ENCODE assay signal across 8 cellular contexts in genomic region chr9:32384002-32384363, GRCh38. TPM values are rescaled to one million over a fixed set of nuclear protein-coding genes. Genes with fewer than 3 reads are reported as not detected.
DNase-seq lines count a peak whose midpoint lies in the region; ATAC-seq and TF ChIP-seq lines count a peak whose summit lies in the region.

No MANE protein-coding gene starts in this region.

- no peaks in the 10 kb centered on the region for H3K9me3 ChIP-seq in thyroid gland

- H3K4me1 Mint-ChIP-seq in T-helper 2 cell treated with Interferon-gamma antibody and Interleukin-4, amounts not matched to agents 5 μg/mL and 100 μg/mL, for 36 hours (ENCODE audit: low read depth) = peaks cover 15% of the 10 kb centered on the region
- peaks cover 23% of the 10 kb centered on the region for H3K4me1 Mint-ChIP-seq in activated T-helper 2 cell treated with anti-CD3 and anti-CD28 coated beads, Interferon-gamma antibody, Interleukin-2, Interleukin-4, amounts not matched to agents 10 μg/mL and 5 μg/mL and 100 μg/mL, durations not matched to agents 14 hours and 24 hours and 36 hours (ENCODE audit: low read depth)

- intact Hi-C loops in activated T-helper 2 cell treated with anti-CD3 and anti-CD28 coated beads, Interferon-gamma antibody, Interleukin-2, Interleukin-4, amounts not matched to agents 10 μg/mL and 5 μg/mL and 100 μg/mL, durations not matched to agents 14 hours and 24 hours and 36 hours (cut with micrococcal nuclease) = loop anchor here (1.0 to 10.0 kb wide), 3 partner anchors 167 to 781 kb away; partner anchors contain the start of gene B4GALT1
- intact Hi-C loops in thyroid gland (cut with DNase I) = loop anchor here (2.0 to 5.0 kb wide), 2 partner anchors 43 to 189 kb away; partner anchors contain the start of gene NDUFB6

- peak overlapping the region; percentile 70 to 77 (median 73) for H3K27ac ChIP-seq in thyroid gland

- H3K27me3 ChIP-seq in kidney epithelial cell (ENCODE audit: control insufficient read depth, insufficient read depth, low read length) = peaks cover 3% of the 10 kb centered on the region
- no peaks in the 10 kb centered on the region for H3K27me3 ChIP-seq in thyroid gland

- H3K27ac Mint-ChIP-seq in T-helper 2 cell treated with Interferon-gamma antibody and Interleukin-4, amounts not matched to agents 5 μg/mL and 100 μg/mL, for 36 hours = peak overlapping the region; percentile 37
- H3K27ac Mint-ChIP-seq in activated T-helper 2 cell treated with anti-CD3 and anti-CD28 coated beads, Interferon-gamma antibody, Interleukin-2, Interleukin-4, amounts not matched to agents 10 μg/mL and 5 μg/mL and 100 μg/mL, durations not matched to agents 14 hours and 24 hours and 36 hours = no peak overlapping the region

- DNase-seq in T-helper 2 cell treated with Interferon-gamma antibody and Interleukin-4, amounts not matched to agents 5 μg/mL and 100 μg/mL, for 36 hours (ENCODE audit: low spot score) = no peak
- DNase-seq in T-helper 2 cell (no peak), kidney epithelial cell (ENCODE audit: low read depth) (no peak), thyroid gland (no peak), SIG-M5 (lab: John Stamatoyannopoulos, UW) (no peak), GOT3 (lab: John Stamatoyannopoulos, UW) (no peak)
- no peak for DNase-seq in activated T-helper 2 cell treated with anti-CD3 and anti-CD28 coated beads, Interferon-gamma antibody, Interleukin-2, Interleukin-4, amounts not matched to agents 10 μg/mL and 5 μg/mL and 100 μg/mL, durations not matched to agents 14 hours and 24 hours and 36 hours (ENCODE audit: low spot score)

- peaks cover 5 to 30% of the 10 kb centered on the region in 2 donors for H3K4me1 ChIP-seq in thyroid gland

- no peak for TF ChIP-seq POLR2A in thyroid gland (IDR thresholded peaks at IDR 0.05)

- 1 to 2% methylated on average over 13 of the region's 13 CpGs for WGBS in thyroid gland, 2 donors

- H3K4me3 Mint-ChIP-seq in T-helper 2 cell treated with Interferon-gamma antibody and Interleukin-4, amounts not matched to agents 5 μg/mL and 100 μg/mL, for 36 hours = peak overlapping the region; percentile 57
- peak overlapping the region; percentile 70 for H3K4me3 Mint-ChIP-seq in activated T-helper 2 cell treated with anti-CD3 and anti-CD28 coated beads, Interferon-gamma antibody, Interleukin-2, Interleukin-4, amounts not matched to agents 10 μg/mL and 5 μg/mL and 100 μg/mL, durations not matched to agents 14 hours and 24 hours and 36 hours (ENCODE audit: low read depth)

- H3K36me3 Mint-ChIP-seq in T-helper 2 cell treated with Interferon-gamma antibody and Interleukin-4, amounts not matched to agents 5 μg/mL and 100 μg/mL, for 36 hours (ENCODE audit: low read depth) = no peaks in the 10 kb centered on the region
- no peaks in the 10 kb centered on the region for H3K36me3 Mint-ChIP-seq in activated T-helper 2 cell treated with anti-CD3 and anti-CD28 coated beads, Interferon-gamma antibody, Interleukin-2, Interleukin-4, amounts not matched to agents 10 μg/mL and 5 μg/mL and 100 μg/mL, durations not matched to agents 14 hours and 24 hours and 36 hours (ENCODE audit: low read depth)

- no peaks in the 10 kb centered on the region for H3K36me3 ChIP-seq in kidney epithelial cell (ENCODE audit: control insufficient read depth, insufficient read depth, low read length)
- H3K36me3 ChIP-seq in thyroid gland = no peaks in the 10 kb centered on the region

- peaks cover 28% of the 10 kb centered on the region for H3K27me3 Mint-ChIP-seq in T-helper 2 cell treated with Interferon-gamma antibody and Interleukin-4, amounts not matched to agents 5 μg/mL and 100 μg/mL, for 36 hours (ENCODE audit: low read depth)
- peaks cover 30% of the 10 kb centered on the region for H3K27me3 Mint-ChIP-seq in activated T-helper 2 cell treated with anti-CD3 and anti-CD28 coated beads, Interferon-gamma antibody, Interleukin-2, Interleukin-4, amounts not matched to agents 10 μg/mL and 5 μg/mL and 100 μg/mL, durations not matched to agents 14 hours and 24 hours and 36 hours (ENCODE audit: low read depth)

- no peaks in the 10 kb centered on the region for H3K9me3 Mint-ChIP-seq in T-helper 2 cell treated with Interferon-gamma antibody and Interleukin-4, amounts not matched to agents 5 μg/mL and 100 μg/mL, for 36 hours
- no peaks in the 10 kb centered on the region for H3K9me3 Mint-ChIP-seq in activated T-helper 2 cell treated with anti-CD3 and anti-CD28 coated beads, Interferon-gamma antibody, Interleukin-2, Interleukin-4, amounts not matched to agents 10 μg/mL and 5 μg/mL and 100 μg/mL, durations not matched to agents 14 hours and 24 hours and 36 hours

- ATAC-seq in GM18517 (IDR thresholded peaks at IDR 0.05; ENCODE audit: unreplicated experiment) = no peak

- TF ChIP-seq CTCF in kidney epithelial cell (IDR thresholded peaks at IDR 0.05; ENCODE audit: insufficient read depth, low read length, poor library complexity, severe bottlenecking) (no peak), thyroid gland (IDR thresholded peaks at IDR 0.05) (no peak)

- H3K4me3 ChIP-seq in kidney epithelial cell (ENCODE audit: low read depth, low read length) (peak overlapping the region; percentile 89), thyroid gland (replicated peaks in 1 of 3) (peak overlapping the region; percentile 11 to 65 (median 52))

RNA-seq across cellular contexts. Expression of gene ACO1, which starts 0.5 kb away (rescaled TPM):
- 11.1 and 11.8 TPM in 2 replicates for total RNA-seq in activated T-helper 2 cell treated with anti-CD3 and anti-CD28 coated beads, Interferon-gamma antibody, Interleukin-2, Interleukin-4, amounts not matched to agents 10 μg/mL and 5 μg/mL and 100 μg/mL, durations not matched to agents 14 hours and 24 hours and 36 hours
- 30.9 and 39.1 TPM in 2 replicates for total RNA-seq in kidney epithelial cell
- 10 to 100 TPM; 44.6 to 57.6 (median 45.3) TPM for total RNA-seq in thyroid gland
